ENCODE assay signal across 8 cellular contexts in the genomic region with DNA sequence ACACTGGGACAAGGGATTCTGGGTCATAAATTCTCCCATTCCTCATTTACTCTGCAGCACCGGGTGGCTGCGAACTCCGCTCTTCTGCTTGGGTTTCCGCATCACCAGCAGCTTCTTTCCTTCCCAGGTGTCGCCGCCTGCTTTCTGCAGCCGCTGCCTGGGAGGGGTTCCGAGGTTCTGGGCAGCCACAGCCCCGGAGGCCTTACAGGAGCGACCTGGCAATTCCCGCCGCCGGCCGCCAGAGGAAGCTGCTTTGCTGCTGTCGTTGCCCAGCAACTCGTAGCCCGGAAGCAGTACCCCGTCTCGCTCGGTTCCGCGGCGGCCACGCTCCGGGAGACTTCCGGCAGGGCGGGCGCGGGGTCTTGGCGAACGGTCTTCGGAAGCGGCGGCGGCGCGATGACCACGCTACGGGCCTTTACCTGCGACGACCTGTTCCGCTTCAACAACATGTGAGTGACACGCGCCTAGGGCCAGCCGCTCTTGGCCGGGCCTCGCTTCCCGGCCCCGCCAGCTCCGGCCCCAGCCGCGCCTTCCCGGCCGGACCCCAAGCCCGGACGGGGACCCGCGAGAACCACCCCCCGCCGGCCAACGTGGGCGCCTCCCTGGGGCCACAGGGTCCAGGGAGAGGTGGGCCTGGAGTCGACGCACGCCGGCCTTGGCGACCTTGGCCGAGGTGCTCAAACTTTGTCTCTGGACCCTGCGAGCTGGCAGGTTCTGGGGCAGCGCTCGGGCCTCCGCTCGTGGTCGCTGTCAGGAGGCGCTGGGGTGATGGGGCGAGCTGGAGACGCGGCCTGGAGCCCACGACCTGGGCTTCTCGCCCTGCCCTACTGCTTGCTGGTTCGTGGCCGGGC. TPM values are rescaled to one million over a fixed set of nuclear protein-coding genes. Genes with fewer than 3 reads are reported as not detected.
A peak's percentile ranks its signal among the peaks of the same experiment; 100 is the strongest.
DNase-seq lines count a peak whose midpoint lies in the region; ATAC-seq and TF ChIP-seq lines count a peak whose summit lies in the region.

A gene with protein sequence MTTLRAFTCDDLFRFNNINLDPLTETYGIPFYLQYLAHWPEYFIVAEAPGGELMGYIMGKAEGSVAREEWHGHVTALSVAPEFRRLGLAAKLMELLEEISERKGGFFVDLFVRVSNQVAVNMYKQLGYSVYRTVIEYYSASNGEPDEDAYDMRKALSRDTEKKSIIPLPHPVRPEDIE (plus strand): TSS at position 362 of the 851 bp plus-strand sequence. CDS start 35 bp downstream, at position 397.

- H3K27me3 ChIP-seq in IMR-90 (ENCODE audit: control insufficient read depth, insufficient read depth, low read length) (no peaks in the 10 kb centered on the region), PC-9 (ENCODE audit: insufficient read depth, low read depth) (no peaks in the 10 kb centered on the region), esophagus (ENCODE audit: control insufficient read depth in 1 of 2, insufficient read depth in 2 of 2, low read length in 2 of 2) (no peaks in the 10 kb centered on the region), muscle layer of colon (ENCODE audit: control insufficient read depth in 1 of 2, insufficient read depth in 2 of 2, low read length in 2 of 2) (no peaks in the 10 kb centered on the region)

- in situ Hi-C loops in IMR-90 (cut with MboI; ENCODE audit: low sequenced_read_pairs): no loop called here

- WGBS in IMR-90 (ENCODE audit: extremely low coverage in 2 of 2, insufficient read length in 1 of 2), 2 experiments: 0% methylated on average over 45 of the region's 82 CpGs; no CpG with 5 or more reads in 1 of the 2 experiments
- 0% methylated on average over 80 to 82 of the region's 82 CpGs for WGBS in esophagus, 2 donors

- TF ChIP-seq CTCF in IMR-90 (conservative IDR thresholded peaks at IDR 0.05; ENCODE audit: low read depth, low read length): peak; percentile 76
- peak; percentile 51; the same call in 1 of the 2 replicates for TF ChIP-seq CTCF in PC-9 (conservative IDR thresholded peaks at IDR 0.05)

- H2AFZ ChIP-seq in IMR-90 (replicated peaks; ENCODE audit: low read length, poor library complexity): peak within 1 kb of the TSS; percentile 97
- peak within 1 kb of the TSS; percentile 87 for H2AFZ ChIP-seq in PC-9

- peak within 1 kb of the TSS; percentile 29; the same call in 1 of the 2 replicates for H3K56ac ChIP-seq in IMR-90 (ENCODE audit: extremely low read depth, insufficient read depth, low read length)

- no peaks in the 10 kb centered on the region for H3K9me2 ChIP-seq in PC-9 (ENCODE audit: insufficient read depth)

- no peak within 1 kb of the TSS for H3K18ac ChIP-seq in IMR-90 (ENCODE audit: low read depth, low read length)

- H3K4ac ChIP-seq in IMR-90 (ENCODE audit: low read depth, low read length): peak within 1 kb of the TSS; percentile 79

- dilution Hi-C loops in IMR-90 (cut with HindIII; ENCODE audit: low sequenced_read_pairs, unreplicated experiment): no loop called here

- TF ChIP-seq RAD21 in IMR-90 (IDR thresholded peaks at IDR 0.05; ENCODE audit: low read length): peak; percentile 52

- TF ChIP-seq POLR2A in IMR-90 (IDR thresholded peaks at IDR 0.05; ENCODE audit: low read depth, low read length): no peak

- H3K4me2 ChIP-seq in IMR-90 (ENCODE audit: low read depth, low read length) (peak within 1 kb of the TSS; percentile 100), PC-9 (peak within 1 kb of the TSS; percentile 98)

- intact Hi-C loops in IMR-90 (cut with micrococcal nuclease) (no loop called here), PC-9 (cut with micrococcal nuclease; ENCODE audit: unreplicated experiment) (loop anchor here (1.0 to 5.0 kb wide), 3 partner anchors 35 to 233 kb away; a partner anchor contains a TSS)

- peaks cover 51% of the 10 kb centered on the region for H3K79me2 ChIP-seq in PC-9 (ENCODE audit: low read depth)

- peak within 1 kb of the TSS; percentile 94 for H3K27ac Mint-ChIP-seq in activated T-cell treated with anti-CD3 and anti-CD28 coated beads, Interleukin-2, amount 50 U/mL, for 24 hours

- H4K8ac ChIP-seq in IMR-90 (ENCODE audit: low read depth in 2 of 2, low read length in 2 of 2): peak within 1 kb of the TSS; percentile 66 to 91

- H3K36me3 Mint-ChIP-seq in activated T-cell treated with anti-CD3 and anti-CD28 coated beads, Interleukin-2, amount 50 U/mL, for 24 hours (ENCODE audit: low read depth): peaks cover 44% of the 10 kb centered on the region

- ATAC-seq in GM21528 (IDR thresholded peaks at IDR 0.05; ENCODE audit: low FRiP score, unreplicated experiment) (peak; percentile 96), IMR-90 (ENCODE audit: low read depth) (peak; percentile 98)

- peak within 1 kb of the TSS; percentile 72 for H3K14ac ChIP-seq in IMR-90 (replicated peaks; ENCODE audit: low read depth, low read length)

- H3K9me3 Mint-ChIP-seq in activated T-cell treated with anti-CD3 and anti-CD28 coated beads, Interleukin-2, amount 50 U/mL, for 24 hours: no peaks in the 10 kb centered on the region

- H2BK15ac ChIP-seq in IMR-90 (ENCODE audit: low read depth, low read length): peak within 1 kb of the TSS; percentile 83; the same call in 1 of the 3 replicates

- H3K27me3 Mint-ChIP-seq in activated T-cell treated with anti-CD3 and anti-CD28 coated beads, Interleukin-2, amount 50 U/mL, for 24 hours: no peaks in the 10 kb centered on the region

- peak; percentile 98 for DNase-seq in DMS53 (lab: John Stamatoyannopoulos, UW)
- peak; percentile 90 for DNase-seq in IMR-90
- DNase-seq in PC-9: peak; percentile 85 to 96
- peak; percentile 93 for DNase-seq in activated T-cell treated with anti-CD3 and anti-CD28 coated beads, Interleukin-2, amount 50 U/mL, for 24 hours
- peak; percentile 84 for DNase-seq in stimulated activated CD8-positive, alpha-beta memory T cell treated with anti-CD3 and anti-CD28 coated beads, Interleukin-7, amount 100 ng/mL, for 24 hours (ENCODE audit: low read depth)

- H4K91ac ChIP-seq in IMR-90 (ENCODE audit: insufficient read depth, low read depth, low read length): peak within 1 kb of the TSS; percentile 50

- peak within 1 kb of the TSS; percentile 66; the same call in 1 of the 2 replicates for H2BK120ac ChIP-seq in IMR-90 (ENCODE audit: low read depth, low read length)

- H3K27ac ChIP-seq in IMR-90 (ENCODE audit: insufficient read depth, low read length) (peak within 1 kb of the TSS; percentile 58), PC-9 (peak within 1 kb of the TSS; percentile 74), esophagus (ENCODE audit: low read depth in 2 of 2, low read length in 1 of 2) (peak within 1 kb of the TSS; percentile 90 to 93), muscle layer of colon (ENCODE audit: low read depth, low read length) (peak within 1 kb of the TSS; percentile 88)

- H3K23ac ChIP-seq in IMR-90 (ENCODE audit: low read depth, low read length): 0 out of 2 replicates have a peak within 1 kb of the TSS, but pooled peaks have one; percentile 41

- no peaks in the 10 kb centered on the region for H3K9me3 ChIP-seq in IMR-90 (ENCODE audit: control insufficient read depth, insufficient read depth, low read length)
- H3K9me3 ChIP-seq in PC-9 (ENCODE audit: insufficient read depth, low read depth): no peaks in the 10 kb centered on the region
- no peaks in the 10 kb centered on the region for H3K9me3 ChIP-seq in esophagus (ENCODE audit: control insufficient read depth in 2 of 2, insufficient read depth in 1 of 2, low read depth in 1 of 2, low read length in 1 of 2)
- H3K9me3 ChIP-seq in muscle layer of colon (ENCODE audit: low read length): no peaks in the 10 kb centered on the region

- CTCF ChIA-PET in IMR-90 (lab: Yijun Ruan, JAX): interaction anchor here (0.6 to 1.0 kb wide), 2 partner anchors 131 to 1184 kb away, joined by 3 to 8 read pairs; no protein-coding TSS in a partner anchor
- CTCF ChIA-PET in PC-9 (lab: Charles Lee): interaction anchor here (0.6 to 0.7 kb wide), 3 partner anchors 15 to 1493 kb away, joined by 3 to 4 read pairs (median 3); no protein-coding TSS in a partner anchor

- peak within 1 kb of the TSS; percentile 49; the same call in 1 of the 2 replicates for H2AK5ac ChIP-seq in IMR-90 (ENCODE audit: low read depth, low read length)

- BruUV-seq in IMR-90 (replicated peaks; lab: Mats Ljungman, UMichigan) (no TSS peak), PC-9 (replicated peaks; lab: Mats Ljungman, UMichigan) (no TSS peak)

- peak within 1 kb of the TSS; percentile 96 for H2AK9ac ChIP-seq in IMR-90 (replicated peaks; ENCODE audit: low read depth, low read length, poor library complexity)

- H3K9ac ChIP-seq in IMR-90 (ENCODE audit: low read depth, low read length): peak within 1 kb of the TSS; percentile 88
- H3K9ac ChIP-seq in muscle layer of colon (ENCODE audit: low read length): peak within 1 kb of the TSS; percentile 54

- POLR2A ChIA-PET in IMR-90 (lab: Charles Lee; ENCODE audit: unreplicated experiment) (interaction anchor here (1.1 kb wide), 1 partner anchor 42 kb away, joined by 5 read pairs; no protein-coding TSS in a partner anchor), PC-9 (lab: Charles Lee; ENCODE audit: unreplicated experiment) (interaction anchor here (0.6 to 1.3 kb wide), 6 partner anchors 14 to 100 kb away, joined by 3 to 6 read pairs (median 4); no protein-coding TSS in a partner anchor)

- peaks cover 16% of the 10 kb centered on the region for H3K9me1 ChIP-seq in IMR-90 (ENCODE audit: insufficient read depth, low read length)

- peaks cover 14% of the 10 kb centered on the region for H3K4me1 ChIP-seq in IMR-90 (ENCODE audit: control insufficient read depth, insufficient read depth, low read length)
- H3K4me1 ChIP-seq in PC-9 (replicated peaks; ENCODE audit: insufficient read depth): peaks cover 26% of the 10 kb centered on the region
- H3K4me1 ChIP-seq in esophagus (ENCODE audit: control insufficient read depth in 2 of 2, insufficient read depth in 2 of 2, low read length in 1 of 2): peaks cover 0 to 6% of the 10 kb centered on the region in 2 donors
- peaks cover 22% of the 10 kb centered on the region for H3K4me1 ChIP-seq in muscle layer of colon (ENCODE audit: insufficient read depth, low read length)

- H3K4me3 ChIP-seq in IMR-90 (ENCODE audit: insufficient read depth, low read depth, low read length) (peak within 1 kb of the TSS; percentile 86), PC-9 (peak within 1 kb of the TSS; percentile 99), esophagus (ENCODE audit: low read depth in 1 of 2, low read length in 2 of 2) (peak within 1 kb of the TSS; percentile 91 to 100), muscle layer of colon (ENCODE audit: low read depth in 1 of 2, low read length in 2 of 2) (peak within 1 kb of the TSS; percentile 77 to 94)

- H4K20me1 ChIP-seq in IMR-90 (ENCODE audit: insufficient read depth, low read length): peaks cover 13% of the 10 kb centered on the region
- peaks cover 10% of the 10 kb centered on the region; the same call in 1 of the 2 replicates for H4K20me1 ChIP-seq in PC-9 (ENCODE audit: insufficient read depth)

- H2BK20ac ChIP-seq in IMR-90 (ENCODE audit: low read depth, low read length): peak within 1 kb of the TSS; percentile 26; the same call in 1 of the 2 replicates

- peak within 1 kb of the TSS; percentile 74 for H4K5ac ChIP-seq in IMR-90 (ENCODE audit: low read depth, low read length)

- H3K4me3 Mint-ChIP-seq in activated T-cell treated with anti-CD3 and anti-CD28 coated beads, Interleukin-2, amount 50 U/mL, for 24 hours: peak within 1 kb of the TSS; percentile 90

- peaks cover 3% of the 10 kb centered on the region; the same call in 1 of the 2 replicates for H3K36me3 ChIP-seq in IMR-90 (ENCODE audit: control insufficient read depth, insufficient read depth, low read length)
- peaks cover 14% of the 10 kb centered on the region for H3K36me3 ChIP-seq in PC-9 (ENCODE audit: low read depth)
- H3K36me3 ChIP-seq in esophagus (ENCODE audit: control insufficient read depth in 2 of 2, insufficient read depth in 2 of 2, low read length in 1 of 2): peaks cover 0 to 4% of the 10 kb centered on the region in 2 donors
- no peaks in the 10 kb centered on the region for H3K36me3 ChIP-seq in muscle layer of colon (ENCODE audit: insufficient read depth, low read length)

- H3K4me1 Mint-ChIP-seq in activated T-cell treated with anti-CD3 and anti-CD28 coated beads, Interleukin-2, amount 50 U/mL, for 24 hours (ENCODE audit: low read depth): peaks cover 52% of the 10 kb centered on the region

- peaks cover 11% of the 10 kb centered on the region; the same call in 1 of the 2 replicates for H3F3A ChIP-seq in PC-9 (ENCODE audit: insufficient read depth, low read depth)

- H3K79me1 ChIP-seq in IMR-90 (ENCODE audit: low read depth in 1 of 2, low read length in 2 of 2): peaks cover 21 to 41% of the 10 kb centered on the region in 2 experiments

- peak within 1 kb of the TSS; percentile 34 for H2BK5ac ChIP-seq in IMR-90 (ENCODE audit: low read depth, low read length, poor library complexity, severe bottlenecking)

RNA-seq across cellular contexts. Expression of the gene that starts here (rescaled TPM):
- total RNA-seq in IMR-90 (2012; rRNA removed) (35.7 and 59.7 TPM in 2 replicates), PC-9 (2021) (167 and 168 TPM in 2 replicates)
- polyA plus RNA-seq in IMR-90 (2012; rRNA removed) (50.9 and 58.8 TPM in 2 replicates), esophagus (100 to 1,000 TPM; 186 to 388 TPM)
- polyA plus RNA-seq in IMR-90 (2012; cell fraction: cytosol; rRNA removed): 22.3 and 26.0 TPM in 2 replicates
- 10.2 and 27.2 TPM in 2 replicates for polyA plus RNA-seq in IMR-90 (2012; cell fraction: nucleus; rRNA removed; ENCODE audit: low replicate concordance)

Comparison
In these comparisons a context has a peak if more than half of its experiments do, and no peak if none do; other contexts are left out.
1. Peak in every context shown above with its lines: DNase-seq, ATAC-seq, H3K4me3 ChIP-seq and H3K27ac ChIP-seq.